Comparison of ENCODE assay signal across 12 cellular contexts in the genomic region with DNA sequence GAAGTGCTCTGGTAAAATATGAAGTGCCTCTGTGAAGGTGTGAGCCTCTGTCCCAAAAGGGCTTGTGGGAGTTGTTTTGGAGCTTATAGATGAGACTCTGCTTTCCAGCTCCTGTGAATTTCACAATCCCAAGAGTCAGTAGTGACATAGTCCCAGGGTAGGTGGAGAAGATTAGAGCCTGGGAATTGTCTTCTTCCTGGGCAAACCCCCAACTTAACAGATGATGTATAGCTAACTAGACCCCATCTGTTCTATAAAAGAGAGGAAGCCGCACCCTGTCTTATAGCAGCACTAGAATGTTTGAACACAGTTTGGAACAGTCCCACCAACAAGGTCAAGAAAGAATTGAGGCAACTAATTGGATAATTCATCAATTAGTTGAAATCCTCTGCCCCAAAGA.
A peak's percentile ranks its signal among the peaks of the same experiment; 100 is the strongest.
DNase-seq lines count a peak whose midpoint lies in the region; TF ChIP-seq lines count a peak whose summit lies in the region.
"Had no signal": no experiment of that assay in that cellular context is flagged by ENCODE, and none has a peak within 500 bp of the region (broad histone marks: within the 10 kb centered on the region; RNA-seq: fewer than 3 reads in every experiment).

No MANE protein-coding gene starts in this region.

- H3K27me3 Mint-ChIP-seq in nephron (ENCODE audit: low read depth) (no peaks in the 10 kb centered on the region), chondrocyte (ENCODE audit: low read depth) (peaks cover 25% of the 10 kb centered on the region)

- H3K4me3 Mint-ChIP-seq in nephron = no peak overlapping the region
- H3K4me3 Mint-ChIP-seq in chondrocyte (ENCODE audit: unreplicated experiment) = no peak overlapping the region
- H3K4me3 Mint-ChIP-seq: CD14-positive monocyte; CD8-positive, alpha-beta T cell; HFFc6 had no signal

- DNase-seq in D341Med (ENCODE audit: low spot score) = peak; percentile 28
- DNase-seq in NCI-H1694 treated with DMSO at 0.1 percent for 48 hours (lab: John Stamatoyannopoulos, UW) = peak; percentile 25
- DNase-seq in NCI-H82 (lab: John Stamatoyannopoulos, UW) = peak; percentile 89
- no peak for DNase-seq in NCI-H1105 (lab: John Stamatoyannopoulos, UW)
- no peak for DNase-seq in chondrocyte (ENCODE audit: low spot score)
- no peak for DNase-seq in ureter (ENCODE audit: low spot score)
- DNase-seq: CD8-positive, alpha-beta T cell; COR-L47; HCEC 1CT; HFFc6 had no signal

- H3K9me3 Mint-ChIP-seq in nephron = peaks cover 2% of the 10 kb centered on the region
- H3K9me3 Mint-ChIP-seq in chondrocyte (ENCODE audit: low read depth) = no peaks in the 10 kb centered on the region
- H3K9me3 Mint-ChIP-seq: CD8-positive, alpha-beta T cell had no signal

- H3K27ac Mint-ChIP-seq in nephron = peak overlapping the region in 2 of 3 experiments; percentile 30 to 77
- H3K27ac Mint-ChIP-seq in chondrocyte (ENCODE audit: unreplicated experiment) = no peak overlapping the region
- H3K27ac Mint-ChIP-seq: CD14-positive monocyte; CD8-positive, alpha-beta T cell; HFFc6 had no signal

- H3K36me3 Mint-ChIP-seq in nephron (ENCODE audit: low read depth) = no peaks in the 10 kb centered on the region
- H3K36me3 Mint-ChIP-seq in chondrocyte (ENCODE audit: low read depth) = no peaks in the 10 kb centered on the region
- H3K36me3 Mint-ChIP-seq: CD14-positive monocyte; CD8-positive, alpha-beta T cell had no signal

- H3K4me1 Mint-ChIP-seq in nephron (peaks cover 56% of the 10 kb centered on the region), chondrocyte (ENCODE audit: low read depth) (no peaks in the 10 kb centered on the region)

- TF ChIP-seq CTCF in nephron (IDR thresholded peaks at IDR 0.05; ENCODE audit: unreplicated experiment in 3 of 3) (no peak), chondrocyte (IDR thresholded peaks at IDR 0.05) (no peak)

Comparison
In these comparisons a context has a peak if more than half of its experiments do, and no peak if none do; other contexts are left out.
1. DNase-seq: peak in D341Med (single experiment), NCI-H1694 treated with DMSO at 0.1 percent for 48 hours (single experiment) and NCI-H82 (single experiment); none in NCI-H1105 (single experiment), chondrocyte (single experiment) and ureter (single experiment).